In genomic region chr6:152096863-152097496, GRCh38 we compare ENCODE assay signal across 13 cellular contexts.
DNase-seq lines count a peak whose midpoint lies in the region; FAIRE-seq and TF ChIP-seq lines count a peak whose summit lies in the region.
"Had no signal": no experiment of that assay in that cellular context is flagged by ENCODE, and none has a peak within 500 bp of the region (broad histone marks: within the 10 kb centered on the region; RNA-seq: fewer than 3 reads in every experiment).

No MANE protein-coding gene starts in this region.

- peak; percentile 23 for DNase-seq in NCI-H510A treated with DMSO at 0.1 percent for 48 hours (lab: John Stamatoyannopoulos, UW)
- DNase-seq in NCI-H510A (lab: John Stamatoyannopoulos, UW): no peak
- peak; percentile 91 for DNase-seq in fibroblast of villous mesenchyme (ENCODE audit: low read depth)
- peak in 1 of 2 donors; percentile 37 for DNase-seq in vagina (ENCODE audit: extremely low spot score in 2 of 2)
- no peak for DNase-seq in RCC 7860 (ENCODE audit: low spot score)
- DNase-seq in epidermal melanocyte (ENCODE audit: insufficient read length, low spot score): no peak
- no peak for DNase-seq in suprapubic skin (ENCODE audit: low spot score in 2 of 2)
- DNase-seq: 8988T, lower lobe of right lung, NCI-H1436 treated with DMSO at 0.1 percent for 48 hours, retina, SHP77 had no signal

- no peak for TF ChIP-seq POLR2A in vagina (IDR thresholded peaks at IDR 0.05)
- TF ChIP-seq POLR2A in suprapubic skin (IDR thresholded peaks at IDR 0.05): no peak

- 56% methylated on average over 5 of the region's 5 CpGs for WGBS in suprapubic skin

- H3K4me3 ChIP-seq in fibroblast of villous mesenchyme (ENCODE audit: low read depth, low read length) (no peak overlapping the region), vagina (no peak overlapping the region), suprapubic skin (no peak overlapping the region)
- H3K4me3 ChIP-seq: lower lobe of right lung had no signal

- intact Hi-C loops in vagina (cut with DNase I): no loop called here

- no peak for TF ChIP-seq EP300 in suprapubic skin (IDR thresholded peaks at IDR 0.05)

- TF ChIP-seq CTCF in VCaP (conservative IDR thresholded peaks at IDR 0.05): peak; percentile 27
- no peak for TF ChIP-seq CTCF in fibroblast of villous mesenchyme (IDR thresholded peaks at IDR 0.05; ENCODE audit: insufficient read depth, low read depth, low read length)
- TF ChIP-seq CTCF in vagina (IDR thresholded peaks at IDR 0.05): no peak
- no peak for TF ChIP-seq CTCF in suprapubic skin (IDR thresholded peaks at IDR 0.05)

- H3K27me3 ChIP-seq in vagina (no peaks in the 10 kb centered on the region), suprapubic skin (no peaks in the 10 kb centered on the region)

- no peaks in the 10 kb centered on the region for H3K9me3 ChIP-seq in vagina
- H3K9me3 ChIP-seq in suprapubic skin: no peaks in the 10 kb centered on the region
- H3K9me3 ChIP-seq: lower lobe of right lung had no signal

- H3K27ac ChIP-seq in VCaP: peak overlapping the region; percentile 68
- H3K27ac ChIP-seq in vagina: peak overlapping the region; percentile 86
- H3K27ac ChIP-seq in suprapubic skin: no peak overlapping the region
- H3K27ac ChIP-seq: lower lobe of right lung had no signal

- peaks cover 42% of the 10 kb centered on the region for H3K4me1 ChIP-seq in vagina
- H3K4me1 ChIP-seq in suprapubic skin: peaks cover 37% of the 10 kb centered on the region

- no peak for FAIRE-seq in RCC 7860 (lab: Jason Lieb, UNC)

- peaks cover 0 to 6% of the 10 kb centered on the region in 2 donors for H3K36me3 ChIP-seq in vagina
- no peaks in the 10 kb centered on the region for H3K36me3 ChIP-seq in suprapubic skin
- H3K36me3 ChIP-seq: lower lobe of right lung had no signal

Comparison
In these comparisons a context has a peak if more than half of its experiments do, and no peak if none do; other contexts are left out.
1. DNase-seq: peak in NCI-H510A treated with DMSO at 0.1 percent for 48 hours (single experiment) and fibroblast of villous mesenchyme (single experiment); none in NCI-H510A (single experiment), RCC 7860 (single experiment), epidermal melanocyte (single experiment) and suprapubic skin (0 of 2).